In genomic region chr12:80053048-80053790, GRCh38 we compare ENCODE assay signal across 13 cellular contexts. TPM values are rescaled to one million over a fixed set of nuclear protein-coding genes. Genes with fewer than 3 reads are reported as not detected.
DNase-seq lines count a peak whose midpoint lies in the region; ATAC-seq, FAIRE-seq and TF ChIP-seq lines count a peak whose summit lies in the region.
"Had no signal": no experiment of that assay in that cellular context is flagged by ENCODE, and none has a peak within 500 bp of the region (broad histone marks: within the 10 kb centered on the region; RNA-seq: fewer than 3 reads in every experiment).

No MANE protein-coding gene starts in this region.

- H3K36me3 ChIP-seq in mammary epithelial cell (ENCODE audit: insufficient read depth, low read length) = no peaks in the 10 kb centered on the region
- no peaks in the 10 kb centered on the region for H3K36me3 ChIP-seq in kidney (ENCODE audit: control insufficient read depth in 1 of 2, insufficient read depth in 2 of 2, low read length in 2 of 2)
- no peaks in the 10 kb centered on the region for H3K36me3 ChIP-seq in stomach smooth muscle (ENCODE audit: control insufficient read depth in 2 of 2, insufficient read depth in 2 of 2, low read length in 2 of 2)

- WGBS in mammary epithelial cell (ENCODE audit: low coverage, missing lambda C conversion rate) = 50% methylated on average over 6 of the region's 6 CpGs

- no peak overlapping the region for H3K27ac Mint-ChIP-seq in activated CD4-positive, alpha-beta T cell treated with anti-CD3 and anti-CD28 coated beads, Interleukin-2, amount 10 ng/mL, durations not matched to agents 24 days and 14 days

- FAIRE-seq in H54 (lab: Jason Lieb, UNC) = peak; percentile 96
- no peak for FAIRE-seq in kidney (lab: Jason Lieb, UNC)
- FAIRE-seq: endometrium had no signal

- H3K4me2 ChIP-seq in mammary epithelial cell (ENCODE audit: insufficient read depth, low read depth, low read length) = no peak overlapping the region

- H3K9me3 Mint-ChIP-seq in activated CD4-positive, alpha-beta T cell treated with anti-CD3 and anti-CD28 coated beads, Interleukin-2, amount 10 ng/mL, durations not matched to agents 24 days and 14 days = no peaks in the 10 kb centered on the region

- no peak for TF ChIP-seq CTCF in mammary epithelial cell (conservative IDR thresholded peaks at IDR 0.05 in 1 of 2, IDR thresholded peaks at IDR 0.05 in 1 of 2; ENCODE audit: extremely low read depth in 1 of 2, insufficient read depth in 1 of 2, low read depth in 1 of 2, low read length in 2 of 2)
- no peak for TF ChIP-seq CTCF in kidney (IDR thresholded peaks at IDR 0.05; ENCODE audit: borderline replicate concordance, extremely low read depth, insufficient read depth)

- H3K27me3 ChIP-seq in mammary epithelial cell (ENCODE audit: insufficient read depth, low read length) (no peaks in the 10 kb centered on the region), stomach smooth muscle (ENCODE audit: control insufficient read depth in 1 of 2, insufficient read depth in 2 of 2, low read length in 2 of 2) (no peaks in the 10 kb centered on the region)

- no peak overlapping the region for H3K4me3 Mint-ChIP-seq in activated CD4-positive, alpha-beta T cell treated with anti-CD3 and anti-CD28 coated beads, Interleukin-2, amount 10 ng/mL, durations not matched to agents 24 days and 14 days
- H3K4me3 Mint-ChIP-seq: naive B cell had no signal

- H2AFZ ChIP-seq in mammary epithelial cell (ENCODE audit: low read depth, low read length) = no peak overlapping the region

- H3K27me3 Mint-ChIP-seq in activated CD4-positive, alpha-beta T cell treated with anti-CD3 and anti-CD28 coated beads, Interleukin-2, amount 10 ng/mL, durations not matched to agents 24 days and 14 days = peaks cover 2% of the 10 kb centered on the region

- H3K4me3 ChIP-seq in mammary epithelial cell (replicated peaks in 1 of 3; ENCODE audit: insufficient read depth in 1 of 3, low read depth in 2 of 3, low read length in 3 of 3) (no peak overlapping the region), kidney (ENCODE audit: low read length in 2 of 2) (no peak overlapping the region), stomach smooth muscle (ENCODE audit: low read length in 2 of 2) (no peak overlapping the region)

- no peak for TF ChIP-seq POLR2A in H54 (IDR thresholded peaks at IDR 0.05; ENCODE audit: low read depth, low read length)

- intact Hi-C loops in mammary epithelial cell (cut with micrococcal nuclease) = no loop called here
- intact Hi-C loops in kidney (cut with DNase I) = no loop called here
- intact Hi-C loops in activated CD4-positive, alpha-beta T cell treated with anti-CD3 and anti-CD28 coated beads, Interleukin-2, amount 10 ng/mL, durations not matched to agents 24 days and 14 days (cut with micrococcal nuclease) = no loop called here

- in situ Hi-C loops in mammary epithelial cell (cut with MboI; ENCODE audit: low sequenced_read_pairs in 2 of 2) = no loop called here

- H3K36me3 Mint-ChIP-seq in activated CD4-positive, alpha-beta T cell treated with anti-CD3 and anti-CD28 coated beads, Interleukin-2, amount 10 ng/mL, durations not matched to agents 24 days and 14 days (ENCODE audit: low read depth) = no peaks in the 10 kb centered on the region
- H3K36me3 Mint-ChIP-seq: naive B cell had no signal

- dilution Hi-C loops in mammary epithelial cell (cut with HindIII; ENCODE audit: low sequenced_read_pairs) = no loop called here

- DNase-seq in H54 (ENCODE audit: insufficient read length, low spot score) (peak; percentile 19), mammary epithelial cell (peak; percentile 70), kidney (peak; percentile 84), putamen (ENCODE audit: low spot score) (no peak)
- DNase-seq in activated CD4-positive, alpha-beta T cell treated with anti-CD3 and anti-CD28 coated beads, Interleukin-2, amount 10 ng/mL, durations not matched to agents 24 days and 14 days = no peak
- DNase-seq: activated CD8-positive, alpha-beta memory T cell treated with anti-CD3 and anti-CD28 coated beads, Interleukin-2, amount 50 U/mL, for 48 hours; naive B cell; NCI-H1930; SW 1271 had no signal

- H3K9me3 ChIP-seq in mammary epithelial cell (replicated peaks; ENCODE audit: insufficient read depth, low read length) = no peaks in the 10 kb centered on the region
- no peaks in the 10 kb centered on the region for H3K9me3 ChIP-seq in kidney (ENCODE audit: control insufficient read depth in 1 of 2, low read length in 2 of 2)
- H3K9me3 ChIP-seq in stomach smooth muscle (ENCODE audit: control insufficient read depth in 2 of 2, low read length in 2 of 2) = no peaks in the 10 kb centered on the region

- no peaks in the 10 kb centered on the region for H4K20me1 ChIP-seq in mammary epithelial cell (ENCODE audit: insufficient read depth, low read length)

- no peaks in the 10 kb centered on the region for H3K4me1 Mint-ChIP-seq in activated CD4-positive, alpha-beta T cell treated with anti-CD3 and anti-CD28 coated beads, Interleukin-2, amount 10 ng/mL, durations not matched to agents 24 days and 14 days
- H3K4me1 Mint-ChIP-seq: naive B cell had no signal

- H3K4me1 ChIP-seq in mammary epithelial cell (ENCODE audit: insufficient read depth, low read length) (peaks cover 5% of the 10 kb centered on the region), kidney (ENCODE audit: control insufficient read depth in 1 of 2, insufficient read depth in 1 of 2, low read depth in 1 of 2, low read length in 2 of 2) (no peaks in the 10 kb centered on the region), stomach smooth muscle (ENCODE audit: control insufficient read depth, insufficient read depth, low read length) (peaks cover 6% of the 10 kb centered on the region)

- no peak overlapping the region for H3K27ac ChIP-seq in mammary epithelial cell (ENCODE audit: insufficient read depth, low read depth, low read length)
- no peak overlapping the region for H3K27ac ChIP-seq in kidney (ENCODE audit: low read depth in 2 of 2, low read length in 2 of 2)
- H3K27ac ChIP-seq in stomach smooth muscle (ENCODE audit: low read length) = peak overlapping the region; percentile 83

- no peak for ATAC-seq in GM21717 (IDR thresholded peaks at IDR 0.05; ENCODE audit: unreplicated experiment)
- ATAC-seq in GM21723 (IDR thresholded peaks at IDR 0.05; ENCODE audit: unreplicated experiment) = no peak

- no TSS peak for BruUV-seq in mammary epithelial cell (replicated peaks; lab: Mats Ljungman, UMichigan)

- H3K9ac ChIP-seq in mammary epithelial cell (ENCODE audit: insufficient read depth, low read length) = no peak overlapping the region
- H3K9ac ChIP-seq in kidney (ENCODE audit: low read length in 2 of 2) = no peak overlapping the region
- H3K9ac ChIP-seq in stomach smooth muscle (ENCODE audit: low read length in 2 of 2) = peak overlapping the region; percentile 1 to 19

- CTCF ChIA-PET in mammary epithelial cell (lab: Charles Lee; ENCODE audit: low non-redundant PET) = no interaction called here

- H3K79me2 ChIP-seq in mammary epithelial cell (ENCODE audit: insufficient read depth, low read length) = no peaks in the 10 kb centered on the region

RNA-seq across cellular contexts. Expression of gene OTOGL, which starts 46.1 kb away (rescaled TPM):
- total RNA-seq in mammary epithelial cell = under 1 TPM in 1 of 2 donors, not detected in 1; 0.17 TPM
- polyA plus RNA-seq in mammary epithelial cell = not detected
- polyA minus RNA-seq in mammary epithelial cell = not detected
- 0.47 TPM for total RNA-seq in kidney
- polyA plus RNA-seq in kidney (ENCODE audit: insufficient read depth, low read depth, low replicate concordance) = 0.80 TPM
- total RNA-seq in activated CD4-positive, alpha-beta T cell treated with anti-CD3 and anti-CD28 coated beads, Interleukin-2, amount 10 ng/mL, durations not matched to agents 24 days and 14 days = not detected in 2 replicates

Comparison
In these comparisons a context has a peak if more than half of its experiments do, and no peak if none do; other contexts are left out.
1. DNase-seq: peak in H54 (single experiment), mammary epithelial cell (single experiment) and kidney (single experiment); none in activated CD4-positive, alpha-beta T cell treated with anti-CD3 and anti-CD28 coated beads, Interleukin-2, amount 10 ng/mL, durations not matched to agents 24 days and 14 days (single experiment) and putamen (single experiment).
2. H3K9ac ChIP-seq: peak in stomach smooth muscle (2 of 2); none in mammary epithelial cell (single experiment) and kidney (0 of 2).